Comparison of ENCODE assay signal across 9 cellular contexts in genomic region chr10:88687853-88688467, GRCh38. TPM values are rescaled to one million over a fixed set of nuclear protein-coding genes. Genes with fewer than 3 reads are reported as not detected.
DNase-seq lines count a peak whose midpoint lies in the region; ATAC-seq and TF ChIP-seq lines count a peak whose summit lies in the region.
"Had no signal": no experiment of that assay in that cellular context is flagged by ENCODE, and none has a peak within 500 bp of the region (broad histone marks: within the 10 kb centered on the region; RNA-seq: fewer than 3 reads in every experiment).

No MANE protein-coding gene starts in this region.

- H3K27me3 Mint-ChIP-seq in WTC11 (ENCODE audit: low read depth) (peaks cover 56% of the 10 kb centered on the region), immature natural killer cell (ENCODE audit: low read depth in 3 of 3) (peaks cover 0 to 4% (median 3%) of the 10 kb centered on the region in 3 donors)

- no peak for ATAC-seq in WTC11
- no peak for ATAC-seq in GM21447 (IDR thresholded peaks at IDR 0.05; ENCODE audit: unreplicated experiment)
- ATAC-seq in HG03095 (IDR thresholded peaks at IDR 0.05; ENCODE audit: unreplicated experiment): no peak

- H3K4me1 Mint-ChIP-seq in WTC11 (no peaks in the 10 kb centered on the region), immature natural killer cell (no peaks in the 10 kb centered on the region)

- CTCF ChIA-PET in WTC11 (lab: Charles Lee): interaction anchor here (1.2 to 3.1 kb wide), 2 partner anchors 40 to 81 kb away, joined by 4 to 13 read pairs; no protein-coding TSS in a partner anchor

- POLR2A ChIA-PET in WTC11 (lab: Charles Lee): no interaction called here

- DNase-seq in DMS153 (lab: John Stamatoyannopoulos, UW) (peak; percentile 5), WTC11 (ENCODE audit: low spot score) (no peak), immature natural killer cell (peak; percentile 6 to 13 (median 10))
- no peak for DNase-seq in activated effector memory CD4-positive, alpha-beta T cell treated with anti-CD3 and anti-CD28 coated beads, Interleukin-2, amount 50 U/mL, for 16 hours
- no peak for DNase-seq in effector CD8-positive, alpha-beta T cell (lab: John Stamatoyannopoulos, UW)

- TF ChIP-seq CTCF in LNCAP (IDR thresholded peaks at IDR 0.05) (peak; percentile 57), WTC11 (IDR thresholded peaks at IDR 0.05) (peak; percentile 39; the same call in 1 of the 2 replicates)

- H3K4me3 Mint-ChIP-seq in WTC11 (no peak overlapping the region), immature natural killer cell (no peak overlapping the region)

- H3K27ac Mint-ChIP-seq in WTC11: no peak overlapping the region
- no peak overlapping the region for H3K27ac Mint-ChIP-seq in immature natural killer cell

- H3K36me3 Mint-ChIP-seq in WTC11 (no peaks in the 10 kb centered on the region), immature natural killer cell (no peaks in the 10 kb centered on the region)

- H3K9me3 Mint-ChIP-seq in WTC11 (no peaks in the 10 kb centered on the region), immature natural killer cell (no peaks in the 10 kb centered on the region)

TF ChIP-seq in WTC11, 78 proteins besides CTCF, POLR2A, EP300 and RAD21:
- TF ChIP-seq ZSCAN18 (CRISPR knock-in tag; IDR thresholded peaks at IDR 0.05): no peak
- TF ChIP-seq ZNF138 (CRISPR knock-in tag; conservative IDR thresholded peaks at IDR 0.05): no peak
- TF ChIP-seq E2F4 (CRISPR knock-in tag; IDR thresholded peaks at IDR 0.05; ENCODE audit: borderline replicate concordance, low read depth): no peak
- TF ChIP-seq CREB1 (CRISPR knock-in tag; IDR thresholded peaks at IDR 0.05): no peak
- no peak for TF ChIP-seq KAT7 (CRISPR knock-in tag; IDR thresholded peaks at IDR 0.05; ENCODE audit: borderline replicate concordance)
- no peak for TF ChIP-seq NR1H2 (CRISPR knock-in tag; IDR thresholded peaks at IDR 0.05)
- no peak for TF ChIP-seq ATF3 (CRISPR knock-in tag; conservative IDR thresholded peaks at IDR 0.05)
- TF ChIP-seq FOXJ3 (CRISPR knock-in tag; IDR thresholded peaks at IDR 0.05; ENCODE audit: borderline replicate concordance): no peak
- no peak for TF ChIP-seq E2F1 (CRISPR knock-in tag; IDR thresholded peaks at IDR 0.05)
- no peak for TF ChIP-seq PREB (CRISPR knock-in tag; IDR thresholded peaks at IDR 0.05; ENCODE audit: borderline replicate concordance)
- TF ChIP-seq TEAD4 (CRISPR knock-in tag; IDR thresholded peaks at IDR 0.05): no peak

RNA-seq across cellular contexts. Expression of gene LIPK, which starts 18.1 kb away (rescaled TPM):
- total RNA-seq in WTC11 (2021): not detected in 3 replicates
- not detected for polyA plus RNA-seq in immature natural killer cell

RNA-seq across cellular contexts. Expression of gene LIPF, which starts 23.7 kb away (rescaled TPM):
- total RNA-seq in WTC11 (2021): not detected in 3 replicates
- not detected for polyA plus RNA-seq in immature natural killer cell
- total RNA-seq: LHCN-M2 had no signal

Comparison
In these comparisons a context has a peak if more than half of its experiments do, and no peak if none do; other contexts are left out.
1. DNase-seq: peak in DMS153 (single experiment) and immature natural killer cell (3 of 3); none in WTC11 (single experiment), activated effector memory CD4-positive, alpha-beta T cell treated with anti-CD3 and anti-CD28 coated beads, Interleukin-2, amount 50 U/mL, for 16 hours (single experiment) and effector CD8-positive, alpha-beta T cell (single experiment).